ENCODE assay signal across 1 cellular context in the genomic region with DNA sequence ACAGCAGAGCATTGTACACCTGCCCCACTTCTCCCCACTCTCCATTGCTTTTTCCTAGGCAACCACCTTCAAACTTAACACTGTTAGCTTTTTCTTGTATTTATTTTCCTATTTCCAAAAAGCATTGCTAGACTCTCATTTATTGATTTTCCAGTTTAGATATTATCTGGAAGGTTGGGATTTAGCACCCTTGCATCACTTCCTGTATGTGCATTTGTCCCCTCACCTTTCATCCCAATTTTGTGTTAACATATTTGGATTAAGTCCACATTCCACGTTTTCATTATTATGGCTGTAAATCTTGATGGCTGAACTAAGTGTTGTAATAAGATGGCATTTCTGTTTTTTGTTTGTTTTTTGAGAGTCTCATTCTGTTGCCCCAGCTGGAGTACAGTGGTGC.
TF ChIP-seq lines count a peak whose summit lies in the region.

No MANE protein-coding gene starts in this region.

TF ChIP-seq in liver, 16 proteins besides CTCF, POLR2A, EP300 and RAD21:
- no peak for TF ChIP-seq REST (IDR thresholded peaks at IDR 0.05)
- no peak for TF ChIP-seq TAF1 (conservative IDR thresholded peaks at IDR 0.05)
- TF ChIP-seq SP1 (IDR thresholded peaks at IDR 0.05): peak; percentile 23
- TF ChIP-seq, protein P1, sequence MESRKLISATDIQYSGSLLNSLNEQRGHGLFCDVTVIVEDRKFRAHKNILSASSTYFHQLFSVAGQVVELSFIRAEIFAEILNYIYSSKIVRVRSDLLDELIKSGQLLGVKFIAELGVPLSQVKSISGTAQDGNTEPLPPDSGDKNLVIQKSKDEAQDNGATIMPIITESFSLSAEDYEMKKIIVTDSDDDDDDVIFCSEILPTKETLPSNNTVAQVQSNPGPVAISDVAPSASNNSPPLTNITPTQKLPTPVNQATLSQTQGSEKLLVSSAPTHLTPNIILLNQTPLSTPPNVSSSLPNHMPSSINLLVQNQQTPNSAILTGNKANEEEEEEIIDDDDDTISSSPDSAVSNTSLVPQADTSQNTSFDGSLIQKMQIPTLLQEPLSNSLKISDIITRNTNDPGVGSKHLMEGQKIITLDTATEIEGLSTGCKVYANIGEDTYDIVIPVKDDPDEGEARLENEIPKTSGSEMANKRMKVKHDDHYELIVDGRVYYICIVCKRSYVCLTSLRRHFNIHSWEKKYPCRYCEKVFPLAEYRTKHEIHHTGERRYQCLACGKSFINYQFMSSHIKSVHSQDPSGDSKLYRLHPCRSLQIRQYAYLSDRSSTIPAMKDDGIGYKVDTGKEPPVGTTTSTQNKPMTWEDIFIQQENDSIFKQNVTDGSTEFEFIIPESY (IDR thresholded peaks at IDR 0.05): no peak
- peak in 1 of 2 donors; percentile 56 for TF ChIP-seq GABPA (IDR thresholded peaks at IDR 0.05 in 1 of 2, conservative IDR thresholded peaks at IDR 0.05 in 1 of 2)
- TF ChIP-seq HNF4A (conservative IDR thresholded peaks at IDR 0.05): peak; percentile 36 to 57
- TF ChIP-seq FOXA2 (IDR thresholded peaks at IDR 0.05): no peak
- TF ChIP-seq JUND (IDR thresholded peaks at IDR 0.05): no peak
- no peak for TF ChIP-seq NR2F2 (IDR thresholded peaks at IDR 0.05)
- no peak for TF ChIP-seq HNF4G (IDR thresholded peaks at IDR 0.05)
- peak in 1 of 2 donors; percentile 60 for TF ChIP-seq EGR1 (IDR thresholded peaks at IDR 0.05; ENCODE audit: low read depth in 2 of 2)
- TF ChIP-seq, protein P2, sequence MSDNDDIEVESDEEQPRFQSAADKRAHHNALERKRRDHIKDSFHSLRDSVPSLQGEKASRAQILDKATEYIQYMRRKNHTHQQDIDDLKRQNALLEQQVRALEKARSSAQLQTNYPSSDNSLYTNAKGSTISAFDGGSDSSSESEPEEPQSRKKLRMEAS (IDR thresholded peaks at IDR 0.05): no peak
- TF ChIP-seq RXRA (IDR thresholded peaks at IDR 0.05): peak; percentile 27 to 69
- no peak for TF ChIP-seq FOXA1 (IDR thresholded peaks at IDR 0.05)
- TF ChIP-seq YY1 (IDR thresholded peaks at IDR 0.05): no peak
- TF ChIP-seq, protein P3, sequence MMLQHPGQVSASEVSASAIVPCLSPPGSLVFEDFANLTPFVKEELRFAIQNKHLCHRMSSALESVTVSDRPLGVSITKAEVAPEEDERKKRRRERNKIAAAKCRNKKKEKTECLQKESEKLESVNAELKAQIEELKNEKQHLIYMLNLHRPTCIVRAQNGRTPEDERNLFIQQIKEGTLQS (IDR thresholded peaks at IDR 0.05): no peak
